Comparison of ENCODE assay signal across 15 cellular contexts in the genomic region with DNA sequence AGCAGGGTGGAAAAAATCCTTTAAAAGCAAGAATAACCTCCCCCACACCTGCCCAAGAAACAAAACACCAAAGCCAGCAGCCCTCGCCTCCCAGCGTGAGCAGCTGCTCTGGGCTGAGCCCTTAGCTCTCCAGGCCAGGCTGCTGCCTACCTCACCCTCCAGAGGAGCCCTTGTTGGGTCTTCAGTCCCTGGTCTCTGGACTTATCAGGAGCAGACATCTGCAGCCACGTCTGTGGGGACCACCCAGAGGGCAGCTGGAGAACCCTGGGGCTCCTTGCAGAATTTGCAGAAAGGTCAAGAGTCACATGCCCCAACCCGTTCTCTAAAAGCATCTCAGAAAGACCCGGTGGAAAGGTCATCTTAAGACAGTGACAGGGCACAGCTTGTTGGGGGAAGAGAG.
DNase-seq lines count a peak whose midpoint lies in the region; ATAC-seq and TF ChIP-seq lines count a peak whose summit lies in the region.
"Had no signal": no experiment of that assay in that cellular context is flagged by ENCODE, and none has a peak within 500 bp of the region (broad histone marks: within the 10 kb centered on the region; RNA-seq: fewer than 3 reads in every experiment).

No MANE protein-coding gene starts in this region.

- H3K27me3 ChIP-seq in trophoblast cell (ENCODE audit: insufficient read depth, low read length), result no peaks in the 10 kb centered on the region
- H3K27me3 ChIP-seq: gastroesophageal sphincter, right lobe of liver had no signal

- no peak overlapping the region for H3K18ac ChIP-seq in trophoblast cell (ENCODE audit: low read length)

- no peak overlapping the region for H3K14ac ChIP-seq in trophoblast cell (ENCODE audit: low read length)

- H2BK120ac ChIP-seq in trophoblast cell (ENCODE audit: insufficient read depth, low read length, poor library complexity), result no peak overlapping the region

- no peak for TF ChIP-seq CTCF in glutamatergic neuron (IDR thresholded peaks at IDR 0.05; ENCODE audit: partially characterized antibody, unreplicated experiment)
- TF ChIP-seq CTCF in mesothelial cell of epicardium (IDR thresholded peaks at IDR 0.05; ENCODE audit: unreplicated experiment), result no peak

- H4K8ac ChIP-seq in trophoblast cell (ENCODE audit: low read depth, low read length), result no peak overlapping the region

- peaks cover 9% of the 10 kb centered on the region for H3K79me2 ChIP-seq in trophoblast cell (ENCODE audit: control insufficient read depth, insufficient read depth, low read length, poor library complexity)

- DNase-seq in NCI-H2107 (lab: John Stamatoyannopoulos, UW) (peak; percentile 52), NCI-H2107 treated with DMSO at 0.1 percent for 48 hours (lab: John Stamatoyannopoulos, UW; ENCODE audit: unreplicated experiment) (no peak), NCI-H2171 treated with DMSO at 0.1 percent for 48 hours (lab: John Stamatoyannopoulos, UW) (peak; percentile 89), glutamatergic neuron (peak; percentile 72), trophoblast cell (no peak), dedifferentiated amniotic fluid mesenchymal stem cell (ENCODE audit: extremely low spot score) (no peak), mesothelial cell of epicardium (ENCODE audit: low spot score in 2 of 2, unreplicated experiment in 2 of 2) (no peak)
- DNase-seq: 8988T; activated naive CD4-positive, alpha-beta T cell treated with anti-CD3 and anti-CD28 coated beads, Interleukin-2, amount 50 U/mL, for 16 hours; CD8-positive, alpha-beta T cell; NCI-H1105 treated with DMSO at 0.1 percent for 48 hours; right lobe of liver; stimulated activated naive CD4-positive, alpha-beta T cell treated with Interleukin-2 at 50 U/mL for 16 hours had no signal

- H3K36me3 ChIP-seq in trophoblast cell (ENCODE audit: control insufficient read depth in 1 of 2, insufficient read depth in 2 of 2, low read length in 2 of 2), result no peaks in the 10 kb centered on the region
- H3K36me3 ChIP-seq: gastroesophageal sphincter, right lobe of liver had no signal

- ATAC-seq in HG03045 (IDR thresholded peaks at IDR 0.05; ENCODE audit: unreplicated experiment), result no peak
- ATAC-seq: CD8-positive, alpha-beta T cell; gastroesophageal sphincter; right lobe of liver had no signal

- no peak overlapping the region for H2AK5ac ChIP-seq in trophoblast cell (ENCODE audit: low read length)

- H3K27me3 Mint-ChIP-seq in glutamatergic neuron (ENCODE audit: unreplicated experiment) (peaks cover 10% of the 10 kb centered on the region), mesothelial cell of epicardium (ENCODE audit: low read depth) (no peaks in the 10 kb centered on the region)

- H3K4me1 Mint-ChIP-seq in glutamatergic neuron (ENCODE audit: low read depth, unreplicated experiment), result peaks cover 43% of the 10 kb centered on the region
- H3K4me1 Mint-ChIP-seq in mesothelial cell of epicardium, result peaks cover 24% of the 10 kb centered on the region

- no peak overlapping the region for H2BK5ac ChIP-seq in trophoblast cell (ENCODE audit: low read depth, low read length, poor library complexity)

- peaks cover 7 to 15% of the 10 kb centered on the region in 2 experiments for H3K4me1 ChIP-seq in trophoblast cell (ENCODE audit: control insufficient read depth in 1 of 2, insufficient read depth in 2 of 2, low read length in 2 of 2)
- H3K4me1 ChIP-seq: right lobe of liver had no signal

- H4K91ac ChIP-seq in trophoblast cell (ENCODE audit: low read depth, low read length), result no peak overlapping the region

- H3K36me3 Mint-ChIP-seq in glutamatergic neuron (ENCODE audit: unreplicated experiment), result no peaks in the 10 kb centered on the region
- H3K36me3 Mint-ChIP-seq in mesothelial cell of epicardium, result no peaks in the 10 kb centered on the region
- H3K36me3 Mint-ChIP-seq: CD8-positive, alpha-beta T cell had no signal

- no peak overlapping the region for H3K4me2 ChIP-seq in trophoblast cell (ENCODE audit: low read length)

- no peak overlapping the region for H3K4me3 ChIP-seq in trophoblast cell (ENCODE audit: low read depth, low read length)
- H3K4me3 ChIP-seq: gastroesophageal sphincter, right lobe of liver had no signal

- no peak overlapping the region for H4K12ac ChIP-seq in trophoblast cell (ENCODE audit: low read depth, low read length)

- no peak overlapping the region for H3K4ac ChIP-seq in trophoblast cell (ENCODE audit: low read depth, low read length)

- no peak overlapping the region for H2AFZ ChIP-seq in trophoblast cell (ENCODE audit: insufficient read depth, low read length, poor library complexity)

- H3K9me3 ChIP-seq in trophoblast cell (ENCODE audit: insufficient read depth, low read depth, low read length), result no peaks in the 10 kb centered on the region
- H3K9me3 ChIP-seq: gastroesophageal sphincter, right lobe of liver had no signal

- H3K9me3 Mint-ChIP-seq in glutamatergic neuron (ENCODE audit: unreplicated experiment) (peaks cover 9% of the 10 kb centered on the region), mesothelial cell of epicardium (no peaks in the 10 kb centered on the region)
- H3K9me3 Mint-ChIP-seq: CD8-positive, alpha-beta T cell had no signal

- WGBS in trophoblast cell (ENCODE audit: extremely low coverage, insufficient coverage, insufficient read length), result no CpG with 5 or more reads among the region's 5 CpGs

- peaks cover 46% of the 10 kb centered on the region for H3K79me1 ChIP-seq in trophoblast cell (ENCODE audit: low read length)

- no peak overlapping the region for H3K9ac ChIP-seq in trophoblast cell (ENCODE audit: low read length)

- H3K4me3 Mint-ChIP-seq in glutamatergic neuron (ENCODE audit: unreplicated experiment), result peak overlapping the region; percentile 53
- H3K4me3 Mint-ChIP-seq in mesothelial cell of epicardium, result no peak overlapping the region
- H3K4me3 Mint-ChIP-seq: CD8-positive, alpha-beta T cell had no signal

- H3K27ac Mint-ChIP-seq in glutamatergic neuron (ENCODE audit: unreplicated experiment), result peak overlapping the region; percentile 92
- no peak overlapping the region for H3K27ac Mint-ChIP-seq in mesothelial cell of epicardium
- H3K27ac Mint-ChIP-seq: CD8-positive, alpha-beta T cell had no signal

- H3K27ac ChIP-seq in trophoblast cell (ENCODE audit: low read depth, low read length), result peak overlapping the region; percentile 100
- H3K27ac ChIP-seq: right lobe of liver had no signal

- H3K23ac ChIP-seq in trophoblast cell (ENCODE audit: low read length), result no peak overlapping the region

- H2BK12ac ChIP-seq in trophoblast cell (ENCODE audit: low read length), result no peak overlapping the region

Comparison
In these comparisons a context has a peak if more than half of its experiments do, and no peak if none do; other contexts are left out.
1. DNase-seq: peak in NCI-H2107 (single experiment), NCI-H2171 treated with DMSO at 0.1 percent for 48 hours (single experiment) and glutamatergic neuron (single experiment); none in NCI-H2107 treated with DMSO at 0.1 percent for 48 hours (single experiment), trophoblast cell (0 of 2), dedifferentiated amniotic fluid mesenchymal stem cell (single experiment) and mesothelial cell of epicardium (0 of 2).